In the genomic region with DNA sequence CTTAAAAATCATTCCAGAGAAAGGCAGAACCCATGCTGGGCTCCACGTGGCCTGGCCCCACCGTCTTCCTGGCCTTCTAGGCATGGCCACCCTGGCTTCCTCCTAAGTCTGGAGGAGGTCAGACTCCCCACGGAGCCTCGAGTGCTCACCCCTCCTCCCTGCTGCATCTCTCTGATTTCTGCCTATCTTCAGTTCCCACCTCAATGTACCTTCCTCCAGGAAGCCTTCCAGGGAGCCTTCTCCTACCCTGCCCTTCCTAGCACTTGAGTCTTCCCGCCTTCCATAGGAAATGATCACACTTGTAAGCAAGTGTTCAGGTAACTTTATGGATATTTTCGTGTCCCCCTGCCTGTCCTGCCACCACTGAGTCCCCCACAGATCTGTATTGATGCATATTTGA, we compare ENCODE assay signal across 18 cellular contexts.
DNase-seq lines count a peak whose midpoint lies in the region; ATAC-seq, FAIRE-seq and TF ChIP-seq lines count a peak whose summit lies in the region.
"Had no signal": no experiment of that assay in that cellular context is flagged by ENCODE, and none has a peak within 500 bp of the region (broad histone marks: within the 10 kb centered on the region; RNA-seq: fewer than 3 reads in every experiment).

No MANE protein-coding gene starts in this region.

- no peak overlapping the region for H3K27ac ChIP-seq in BLaER1 treated with 17β-estradiol and CSF1 and Interleukin-3, amounts not matched to agents 10 nM and 100 nM
- H3K27ac ChIP-seq: C4-2B, SJSA1 had no signal

- FAIRE-seq in bronchial epithelial cell (lab: Jason Lieb, UNC): peak; percentile 83
- FAIRE-seq: GM18507 had no signal

- TF ChIP-seq CTCF in bronchial epithelial cell (IDR thresholded peaks at IDR 0.05; ENCODE audit: insufficient read depth, low read length, severe bottlenecking) (no peak), progenitor cell of endocrine pancreas (IDR thresholded peaks at IDR 0.05; ENCODE audit: unreplicated experiment) (no peak)

- no peaks in the 10 kb centered on the region for H3K9me3 Mint-ChIP-seq in progenitor cell of endocrine pancreas (ENCODE audit: low read depth)
- H3K9me3 Mint-ChIP-seq: CD8-positive, alpha-beta T cell had no signal

- no peak overlapping the region for H3K4me3 Mint-ChIP-seq in progenitor cell of endocrine pancreas (ENCODE audit: low read depth)
- H3K4me3 Mint-ChIP-seq: CD8-positive, alpha-beta T cell had no signal

- no peak overlapping the region for H3K9ac ChIP-seq in BLaER1 treated with 17β-estradiol and CSF1 and Interleukin-3, amounts not matched to agents 10 nM and 100 nM

- ATAC-seq in HG02623 (IDR thresholded peaks at IDR 0.05; ENCODE audit: unreplicated experiment) (no peak), GM19455 (IDR thresholded peaks at IDR 0.05; ENCODE audit: unreplicated experiment) (no peak)
- ATAC-seq: CD8-positive, alpha-beta T cell; Right ventricle myocardium inferior had no signal

- H3K27ac Mint-ChIP-seq in progenitor cell of endocrine pancreas: peak overlapping the region; percentile 17
- H3K27ac Mint-ChIP-seq: CD8-positive, alpha-beta T cell had no signal

- peaks cover 21% of the 10 kb centered on the region for H3K36me3 Mint-ChIP-seq in progenitor cell of endocrine pancreas (ENCODE audit: insufficient read depth)

- DNase-seq in NCI-H69 (lab: John Stamatoyannopoulos, UW) (peak; percentile 19), bronchial epithelial cell (ENCODE audit: low read depth) (no peak), progenitor cell of endocrine pancreas (ENCODE audit: low spot score, unreplicated experiment) (no peak), HCEC 1CT (no peak)
- DNase-seq: Caco-2; CD8-positive, alpha-beta T cell; DND-41; GOT3; Kasumi-1; NCI-H2171; NCI-H226 had no signal

- no peaks in the 10 kb centered on the region for H3K36me3 ChIP-seq in BLaER1 treated with 17β-estradiol and CSF1 and Interleukin-3, amounts not matched to agents 10 nM and 100 nM
- H3K36me3 ChIP-seq in bronchial epithelial cell (ENCODE audit: control insufficient read depth, insufficient read depth, low read length): no peaks in the 10 kb centered on the region
- H3K36me3 ChIP-seq: SJSA1 had no signal

- H3K4me3 ChIP-seq in BLaER1 treated with 17β-estradiol and CSF1 and Interleukin-3, amounts not matched to agents 10 nM and 100 nM: no peak overlapping the region
- no peak overlapping the region for H3K4me3 ChIP-seq in bronchial epithelial cell (ENCODE audit: low read depth, low read length)
- H3K4me3 ChIP-seq: SJSA1 had no signal

- H3K27me3 Mint-ChIP-seq in progenitor cell of endocrine pancreas: peaks cover 4% of the 10 kb centered on the region

- H3K9me3 ChIP-seq in BLaER1 treated with 17β-estradiol and CSF1 and Interleukin-3, amounts not matched to agents 10 nM and 100 nM (replicated peaks in 1 of 11): no peaks in the 10 kb centered on the region
- H3K9me3 ChIP-seq: Caco-2, SJSA1 had no signal

- H3K4me2 ChIP-seq in BLaER1 treated with 17β-estradiol and CSF1 and Interleukin-3, amounts not matched to agents 10 nM and 100 nM: peak overlapping the region in 7 of 11 experiments; percentile 9 to 27 (median 20); a peak in 4 of 22 replicates

- H3K4me1 Mint-ChIP-seq in progenitor cell of endocrine pancreas (ENCODE audit: low read depth): peaks cover 28% of the 10 kb centered on the region

- peaks cover 26 to 66% (median 56%) of the 10 kb centered on the region in 10 experiments for H3K4me1 ChIP-seq in BLaER1 treated with 17β-estradiol and CSF1 and Interleukin-3, amounts not matched to agents 10 nM and 100 nM
- H3K4me1 ChIP-seq: Caco-2 had no signal

- no peaks in the 10 kb centered on the region for H4K20me1 ChIP-seq in BLaER1 treated with 17β-estradiol and CSF1 and Interleukin-3, amounts not matched to agents 10 nM and 100 nM

- H3K27me3 ChIP-seq in BLaER1 treated with 17β-estradiol and CSF1 and Interleukin-3, amounts not matched to agents 10 nM and 100 nM: peaks cover 0 to 9% (median 0%) of the 10 kb centered on the region in 11 experiments; a peak in 2 of 22 replicates
- no peaks in the 10 kb centered on the region for H3K27me3 ChIP-seq in bronchial epithelial cell (ENCODE audit: control insufficient read depth, insufficient read depth, low read length)
- H3K27me3 ChIP-seq: SJSA1 had no signal
